18 cellular contexts compared by ENCODE assay signal in genomic region chr14:51335521-51335920, GRCh38.
DNase-seq lines count a peak whose midpoint lies in the region; ATAC-seq and TF ChIP-seq lines count a peak whose summit lies in the region.
"Had no signal": no experiment of that assay in that cellular context is flagged by ENCODE, and none has a peak within 500 bp of the region (broad histone marks: within the 10 kb centered on the region; RNA-seq: fewer than 3 reads in every experiment).

No MANE protein-coding gene starts in this region.

- WGBS in esophagus muscularis mucosa: 30% methylated on average over 2 of the region's 2 CpGs
- WGBS in stomach, 5 donors: 43 to 68% (median 59%) methylated on average over 2 of the region's 2 CpGs

- TF ChIP-seq CTCF in esophagus muscularis mucosa (IDR thresholded peaks at IDR 0.05) (no peak), left lung (IDR thresholded peaks at IDR 0.05) (no peak), stomach (IDR thresholded peaks at IDR 0.05) (no peak)

- H3K4me3 ChIP-seq in esophagus muscularis mucosa (no peak overlapping the region), left lung (no peak overlapping the region), stomach (no peak overlapping the region)
- H3K4me3 ChIP-seq: Peyer's patch had no signal

- H3K9me3 ChIP-seq in esophagus muscularis mucosa (no peaks in the 10 kb centered on the region), left lung (no peaks in the 10 kb centered on the region), stomach (no peaks in the 10 kb centered on the region)
- H3K9me3 ChIP-seq: Peyer's patch had no signal

- H3K36me3 ChIP-seq in esophagus muscularis mucosa: no peaks in the 10 kb centered on the region
- no peaks in the 10 kb centered on the region for H3K36me3 ChIP-seq in left lung
- H3K36me3 ChIP-seq in stomach: no peaks in the 10 kb centered on the region
- H3K36me3 ChIP-seq: Peyer's patch had no signal

- ATAC-seq in left lung (peak; percentile 57), HG03108 (IDR thresholded peaks at IDR 0.05; ENCODE audit: unreplicated experiment) (no peak)
- ATAC-seq: activated T-cell treated with anti-CD3 and anti-CD28 coated beads, Interleukin-2, amount 50 U/mL, for 4 hours; HCT116; naive thymus-derived CD4-positive, alpha-beta T cell had no signal

- peak overlapping the region; percentile 60 to 71 (median 64) for H3K27ac ChIP-seq in esophagus muscularis mucosa (replicated peaks in 1 of 4)
- no peak overlapping the region for H3K27ac ChIP-seq in left lung
- H3K27ac ChIP-seq in stomach: peak overlapping the region in 3 of 5 donors; percentile 55 to 66 (median 56)
- H3K27ac ChIP-seq: HL-60 had no signal

- DNase-seq in GM04503 (ENCODE audit: low read depth) (peak; percentile 64), esophagus muscularis mucosa (ENCODE audit: extremely low spot score) (peak; percentile 92), left lung (no peak), stomach (no peak), mesenteric fat pad (ENCODE audit: low spot score) (no peak), foreskin melanocyte (no peak), T1000 (lab: John Stamatoyannopoulos, UW) (no peak)
- DNase-seq: activated CD4-positive, alpha-beta T cell treated with anti-CD3 and anti-CD28 coated beads for 48 hours; activated T-cell treated with anti-CD3 and anti-CD28 coated beads, Interleukin-2, amount 50 U/mL, for 4 hours; amniotic stem cell; naive thymus-derived CD4-positive, alpha-beta T cell; NCI-H1694; NCI-H526; stimulated activated naive CD4-positive, alpha-beta T cell had no signal

- intact Hi-C loops in esophagus muscularis mucosa (cut with DNase I) (no loop called here), left lung (cut with DNase I) (no loop called here), stomach (cut with DNase I; ENCODE audit: low total_unique reads) (no loop called here)

- H3K27me3 ChIP-seq in esophagus muscularis mucosa (no peaks in the 10 kb centered on the region), left lung (no peaks in the 10 kb centered on the region), stomach (no peaks in the 10 kb centered on the region)
- H3K27me3 ChIP-seq: Peyer's patch had no signal

- TF ChIP-seq EP300 in esophagus muscularis mucosa (IDR thresholded peaks at IDR 0.05) (no peak), stomach (IDR thresholded peaks at IDR 0.05) (no peak)

- H3K4me1 ChIP-seq in esophagus muscularis mucosa (peaks cover 19 to 48% (median 40%) of the 10 kb centered on the region in 4 donors), left lung (no peaks in the 10 kb centered on the region), stomach (peaks cover 0 to 29% (median 11%) of the 10 kb centered on the region in 4 donors)
- H3K4me1 ChIP-seq: Peyer's patch had no signal

- TF ChIP-seq POLR2A in esophagus muscularis mucosa (IDR thresholded peaks at IDR 0.05; ENCODE audit: low read depth) (no peak), stomach (IDR thresholded peaks at IDR 0.05) (no peak)

Comparison
In these comparisons a context has a peak if more than half of its experiments do, and no peak if none do; other contexts are left out.
1. DNase-seq: peak in GM04503 (single experiment) and esophagus muscularis mucosa (single experiment); none in left lung (0 of 2), stomach (single experiment), mesenteric fat pad (single experiment), foreskin melanocyte (single experiment) and T1000 (single experiment).
2. H3K27ac ChIP-seq: peak in esophagus muscularis mucosa (4 of 4) and stomach (3 of 5); none in left lung (0 of 2).